In the genomic region with DNA sequence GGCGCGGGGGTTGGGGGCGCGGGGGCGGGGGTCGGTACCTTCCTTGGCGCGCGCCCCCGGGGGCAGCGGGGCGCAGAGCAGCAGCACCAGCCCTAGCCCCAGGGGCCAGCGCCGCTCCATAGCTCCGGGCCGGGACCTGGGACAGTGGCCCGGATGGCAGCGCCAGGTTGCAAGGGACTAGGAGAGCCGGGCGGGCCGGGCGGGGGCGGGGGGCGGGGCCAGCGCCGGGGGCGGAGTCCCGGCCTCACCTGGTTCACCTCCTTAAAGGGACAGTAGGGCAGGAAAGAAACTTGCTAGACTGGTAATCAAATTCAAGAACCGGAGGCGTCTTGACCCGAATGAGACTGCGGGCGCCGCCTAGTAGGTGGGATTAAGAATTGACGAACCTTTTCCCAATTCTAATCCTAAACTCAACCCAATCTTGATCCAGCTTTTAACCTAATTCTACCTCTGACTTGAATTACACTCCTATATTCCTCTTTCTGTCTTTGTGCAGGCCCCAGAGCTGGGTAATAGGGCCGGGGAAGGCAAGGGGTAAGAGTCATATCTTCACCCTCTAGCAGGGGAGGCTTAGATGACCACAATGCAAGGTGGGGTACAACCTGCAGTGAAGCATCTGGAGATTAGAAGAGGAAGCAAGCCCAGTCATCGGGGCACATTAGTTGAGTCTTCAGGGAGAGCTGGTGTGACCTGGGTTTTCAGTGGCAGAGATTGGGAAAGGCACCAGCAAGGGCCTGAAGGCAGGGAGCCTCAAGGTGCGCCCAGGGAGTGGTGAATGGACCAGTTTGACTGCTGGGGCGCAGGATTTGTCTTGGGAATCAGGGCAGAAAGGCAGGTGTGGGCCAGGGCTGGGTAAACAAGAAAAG, we compare ENCODE assay signal across 8 cellular contexts. TPM values are rescaled to one million over a fixed set of nuclear protein-coding genes. Genes with fewer than 3 reads are reported as not detected.
DNase-seq lines count a peak whose midpoint lies in the region; ATAC-seq and TF ChIP-seq lines count a peak whose summit lies in the region.

A gene (minus strand): TSS at position 171 of the 866 bp plus-strand sequence. CDS start 51 bp downstream, at position 120.

- no TSS peak for BruUV-seq in A673 (replicated peaks; lab: Mats Ljungman, UMichigan)

- peak within 1 kb of the TSS; percentile 65 for H3K9ac ChIP-seq in H9 (ENCODE audit: extremely low read depth, insufficient read length, low read length)

- H3K36me3 ChIP-seq in A673 (ENCODE audit: insufficient read depth, low read length, poor library complexity, severe bottlenecking) (no peaks in the 10 kb centered on the region), breast epithelium (no peaks in the 10 kb centered on the region), left lung (no peaks in the 10 kb centered on the region), suprapubic skin (no peaks in the 10 kb centered on the region)

- H3K9me3 Mint-ChIP-seq in H9: no peaks in the 10 kb centered on the region

- CTCF ChIA-PET in A673 (lab: Charles Lee): interaction anchor here (0.6 kb wide), 1 partner anchor 33 kb away, joined by 3 read pairs; no protein-coding TSS in a partner anchor

- H3K79me1 ChIP-seq in H9 (ENCODE audit: insufficient read depth, low read depth, low read length, poor library complexity, severe bottlenecking): no peaks in the 10 kb centered on the region

- no peak within 1 kb of the TSS for H3K23ac ChIP-seq in H9 (ENCODE audit: insufficient read length, low read depth, low read length)

- intact Hi-C loops in A673 (cut with micrococcal nuclease; ENCODE audit: unreplicated experiment) (no loop called here), breast epithelium (cut with DNase I; ENCODE audit: low total_unique reads) (loop anchor here (10.0 kb wide), 1 partner anchor 164 kb away; no protein-coding TSS in a partner anchor), left lung (cut with DNase I) (no loop called here)

- H3K4me1 Mint-ChIP-seq in H9: peaks cover 81 to 82% of the 10 kb centered on the region in 2 experiments

- no peaks in the 10 kb centered on the region for H3K27me3 Mint-ChIP-seq in H9 (ENCODE audit: low read depth)

- no peak within 1 kb of the TSS for H4K8ac ChIP-seq in H9 (replicated peaks; ENCODE audit: insufficient read length, low read depth, low read length)

- peak; percentile 86 for ATAC-seq in left lung

- H3K23me2 ChIP-seq in H9 (ENCODE audit: insufficient read length, low read depth, low read length, poor library complexity, severe bottlenecking): peaks cover 10% of the 10 kb centered on the region

- POLR2A ChIA-PET in A673 (lab: Charles Lee; ENCODE audit: low non-redundant PET): no interaction called here

- no peak within 1 kb of the TSS for H3K4ac ChIP-seq in H9 (ENCODE audit: low read depth, low read length)

- H3K27me3 ChIP-seq in A673 (replicated peaks; ENCODE audit: insufficient read depth, low read depth, low read length, poor library complexity): no peaks in the 10 kb centered on the region
- no peaks in the 10 kb centered on the region for H3K27me3 ChIP-seq in H9 (ENCODE audit: insufficient read depth, low read length)
- no peaks in the 10 kb centered on the region for H3K27me3 ChIP-seq in breast epithelium
- peaks cover 0 to 14% of the 10 kb centered on the region in 2 donors for H3K27me3 ChIP-seq in left lung
- H3K27me3 ChIP-seq in suprapubic skin: no peaks in the 10 kb centered on the region

- no CpG with 5 or more reads among the region's 39 CpGs for WGBS in H9 (ENCODE audit: extremely low coverage, insufficient read length, low lambda C conversion rate)
- 17% methylated on average over 11 of the region's 39 CpGs for WGBS in suprapubic skin

- H3K36me3 Mint-ChIP-seq in H9 (ENCODE audit: insufficient read depth in 1 of 3, low read depth in 3 of 3): peaks cover 22 to 27% (median 24%) of the 10 kb centered on the region in 3 experiments

- peak within 1 kb of the TSS; percentile 87 to 96 for H3K4me3 Mint-ChIP-seq in H9

- no peak within 1 kb of the TSS for H2BK15ac ChIP-seq in H9 (ENCODE audit: low read depth, low read length)

- no peaks in the 10 kb centered on the region for H4K20me1 ChIP-seq in H9 (ENCODE audit: control insufficient read depth, insufficient read depth, insufficient read length)

- H3T11ph ChIP-seq in H9 (ENCODE audit: low read length): no peak within 1 kb of the TSS

- H4K91ac ChIP-seq in H9 (ENCODE audit: insufficient read length, low read depth, low read length): no peak within 1 kb of the TSS

- no peak within 1 kb of the TSS for H2AFZ ChIP-seq in H9 (ENCODE audit: low read length)

- H3K27ac Mint-ChIP-seq in H9: peak within 1 kb of the TSS; percentile 83 to 97 (median 94)

- no peak for TF ChIP-seq POLR2A in breast epithelium (IDR thresholded peaks at IDR 0.05)
- no peak for TF ChIP-seq POLR2A in suprapubic skin (IDR thresholded peaks at IDR 0.05)

- H3K27ac ChIP-seq in A673 (ENCODE audit: low read depth, low read length, poor library complexity, severe bottlenecking): no peak within 1 kb of the TSS
- H3K27ac ChIP-seq in H9 (ENCODE audit: insufficient read length, low read depth, low read length): no peak within 1 kb of the TSS
- peak within 1 kb of the TSS; percentile 12 to 60 for H3K27ac ChIP-seq in breast epithelium
- no peak within 1 kb of the TSS for H3K27ac ChIP-seq in left lung
- peak within 1 kb of the TSS; percentile 74 for H3K27ac ChIP-seq in suprapubic skin

- no peak within 1 kb of the TSS for H2AK5ac ChIP-seq in H9 (ENCODE audit: insufficient read length, low read length)

- 0 out of 2 replicates have a peak, but pooled peaks have one; percentile 22 for TF ChIP-seq CTCF in A673 (conservative IDR thresholded peaks at IDR 0.05; ENCODE audit: low read depth, low read length)
- peak; percentile 75 for TF ChIP-seq CTCF in H9 (conservative IDR thresholded peaks at IDR 0.05)
- TF ChIP-seq CTCF in breast epithelium (IDR thresholded peaks at IDR 0.05): peak; percentile 36 to 63 (median 45)
- peak; percentile 34 to 48 for TF ChIP-seq CTCF in left lung (IDR thresholded peaks at IDR 0.05)
- peak in 1 of 2 donors; percentile 34 for TF ChIP-seq CTCF in suprapubic skin (IDR thresholded peaks at IDR 0.05)

- H3K4me1 ChIP-seq in A673 (ENCODE audit: insufficient read depth, low read length, poor library complexity, severe bottlenecking) (peaks cover 38% of the 10 kb centered on the region), H9 (ENCODE audit: insufficient read depth, low read length) (peaks cover 35% of the 10 kb centered on the region), breast epithelium (peaks cover 0 to 10% of the 10 kb centered on the region in 2 donors), left lung (peaks cover 12 to 73% of the 10 kb centered on the region in 2 donors), suprapubic skin (peaks cover 48% of the 10 kb centered on the region)

- DNase-seq in A673 (ENCODE audit: low spot score) (no peak), H9 (peak; percentile 97), RPMI8226 (peak; percentile 66), breast epithelium (ENCODE audit: low spot score in 2 of 2) (peak in 1 of 2 donors; percentile 75), left lung (no peak), suprapubic skin (ENCODE audit: low spot score in 2 of 2) (no peak), HuH-7 (ENCODE audit: low spot score) (no peak), occipital lobe (lab: John Stamatoyannopoulos, UW) (no peak)

- no peak within 1 kb of the TSS for H3K56ac ChIP-seq in H9 (ENCODE audit: insufficient read length, low read depth, low read length)

- no peak for TF ChIP-seq EP300 in suprapubic skin (IDR thresholded peaks at IDR 0.05)

- no peak within 1 kb of the TSS for H2BK120ac ChIP-seq in H9 (ENCODE audit: low read depth, low read length, poor library complexity, severe bottlenecking)

- peaks cover 10% of the 10 kb centered on the region; the same call in 1 of the 2 replicates for H3K79me2 ChIP-seq in H9 (ENCODE audit: insufficient read depth, low read length)

- H3K18ac ChIP-seq in H9 (ENCODE audit: insufficient read length, low read depth, low read length): peak within 1 kb of the TSS; percentile 75

- H2BK5ac ChIP-seq in H9 (ENCODE audit: insufficient read length, low read length): peak within 1 kb of the TSS; percentile 24

- H3K9me3 ChIP-seq in A673 (ENCODE audit: low read depth, low read length, poor library complexity, severe bottlenecking) (no peaks in the 10 kb centered on the region), H9 (ENCODE audit: control insufficient read depth, low read depth, low read length) (no peaks in the 10 kb centered on the region), breast epithelium (no peaks in the 10 kb centered on the region), left lung (no peaks in the 10 kb centered on the region), suprapubic skin (no peaks in the 10 kb centered on the region)

- no peak within 1 kb of the TSS for H2BK20ac ChIP-seq in H9 (ENCODE audit: low read depth, low read length, poor library complexity, severe bottlenecking)

- H3K4me3 ChIP-seq in A673 (ENCODE audit: low read depth, low read length, poor library complexity, severe bottlenecking) (no peak within 1 kb of the TSS), breast epithelium (peak within 1 kb of the TSS in 2 of 3 donors; percentile 72 to 73), left lung (peak within 1 kb of the TSS; percentile 35 to 47), suprapubic skin (peak within 1 kb of the TSS; percentile 54)

- H3K14ac ChIP-seq in H9 (ENCODE audit: insufficient read depth, low read length): peak within 1 kb of the TSS; percentile 83; the same call in 1 of the 2 replicates

- no peak within 1 kb of the TSS for H4K5ac ChIP-seq in H9 (ENCODE audit: insufficient read length, low read depth, low read length)

- no peak within 1 kb of the TSS for H2BK12ac ChIP-seq in H9 (ENCODE audit: insufficient read length, low read depth, low read length)

- H3K4me2 ChIP-seq in H9 (ENCODE audit: insufficient read depth, insufficient read length, low read length): peak within 1 kb of the TSS; percentile 87

RNA-seq across cellular contexts. Expression of the gene that starts here (rescaled TPM):
- total RNA-seq in A673 (2021) (1.2 and 1.7 TPM in 2 replicates), H9 (2021) (109 and 119 TPM in 2 replicates), breast epithelium (10 to 100 TPM in 2 of 3 donors, not detected in 1; 11.8 to 15.4 TPM), left lung (10 to 100 TPM; 11.6 to 16.1 TPM), suprapubic skin (10 to 100 TPM; 60.9 to 94.4 (median 67.7) TPM), occipital lobe (not detected)

Comparison
In these comparisons a context has a peak if more than half of its experiments do, and no peak if none do; other contexts are left out.
1. DNase-seq: peak in H9 (single experiment) and RPMI8226 (single experiment); none in A673 (single experiment), left lung (0 of 2), suprapubic skin (0 of 2), HuH-7 (single experiment) and occipital lobe (single experiment).
2. H3K27ac ChIP-seq: peak in breast epithelium (2 of 2) and suprapubic skin (single experiment); none in A673 (single experiment), H9 (single experiment) and left lung (0 of 2).